ENCODE assay signal across 7 cellular contexts in the genomic region with DNA sequence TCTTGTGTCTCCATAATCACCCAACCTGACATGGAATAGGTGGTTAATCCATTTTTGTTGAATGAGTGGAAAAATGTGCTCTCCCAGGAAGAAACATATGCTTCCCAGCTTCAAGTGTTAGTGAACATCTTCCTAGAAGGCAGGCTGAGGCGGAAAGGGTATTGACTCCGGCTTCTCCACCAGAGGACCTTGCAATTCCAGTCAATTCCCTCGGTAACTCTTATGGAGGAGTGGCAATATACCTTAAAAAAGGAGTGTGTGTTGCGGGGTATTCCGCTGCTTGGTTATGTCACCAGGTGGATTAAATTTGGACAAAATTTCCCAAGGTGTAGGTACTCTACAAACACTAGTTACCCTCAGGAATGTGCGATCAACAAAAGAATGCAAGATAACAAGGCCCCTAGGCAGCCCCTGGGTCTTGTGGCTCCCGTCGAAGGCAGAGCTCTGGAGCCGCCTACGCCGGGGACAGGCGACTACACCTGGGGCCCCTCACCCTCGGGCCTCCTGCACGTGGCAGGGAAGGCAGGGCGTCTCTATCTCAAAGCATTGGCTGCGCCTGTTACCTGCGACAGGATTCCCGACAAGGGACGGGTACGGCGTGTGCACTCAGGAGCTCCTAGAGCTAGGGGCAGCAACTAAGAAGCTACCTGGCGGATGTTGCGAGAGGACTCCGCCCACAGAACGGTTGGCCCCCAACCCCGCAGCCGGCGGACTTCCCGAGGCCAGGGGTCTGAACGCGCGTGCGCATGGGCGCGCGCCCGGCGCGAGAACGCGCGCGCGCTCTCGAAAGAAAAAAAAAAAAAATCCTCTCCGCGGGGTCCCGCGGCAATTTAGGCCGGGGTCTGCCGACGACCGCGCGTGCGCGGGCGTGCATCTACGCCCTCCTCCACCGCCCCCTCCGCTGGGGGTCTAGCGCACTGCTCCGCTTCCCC. TPM values are rescaled to one million over a fixed set of nuclear protein-coding genes. Genes with fewer than 3 reads are reported as not detected.
DNase-seq lines count a peak whose midpoint lies in the region; ATAC-seq and TF ChIP-seq lines count a peak whose summit lies in the region.

A gene (minus strand): TSS at position 659 of the 932 bp plus-strand sequence. CDS start 8,355 bp downstream, outside the sequence.

- intact Hi-C loops in PC-3 (cut with micrococcal nuclease), result loop anchor here (2.0 kb wide), 2 partner anchors 27 to 93 kb away; no protein-coding TSS in a partner anchor
- intact Hi-C loops in head of caudate nucleus (cut with DNase I), result loop anchor here (5.0 to 10.0 kb wide), 2 partner anchors 189 to 326 kb away; no protein-coding TSS in a partner anchor

- TSS peak; percentile 73 for BruUV-seq in PC-3 (replicated peaks; lab: Mats Ljungman, UMichigan)

- ATAC-seq in GM18867 (IDR thresholded peaks at IDR 0.05; ENCODE audit: unreplicated experiment), result peak; percentile 19
- ATAC-seq in HG03439 (IDR thresholded peaks at IDR 0.05; ENCODE audit: unreplicated experiment), result peak; percentile 15
- ATAC-seq in PC-3, result peak; percentile 21; the same call in 1 of the 2 replicates

- peak within 1 kb of the TSS; percentile 99 for H2AFZ ChIP-seq in PC-3 (ENCODE audit: low read length)

- no peaks in the 10 kb centered on the region for H3F3A ChIP-seq in PC-3 (ENCODE audit: low read length, unreplicated experiment)

- H3K9me2 ChIP-seq in PC-3 (replicated peaks; ENCODE audit: low read length), result no peaks in the 10 kb centered on the region

- CTCF ChIA-PET in PC-3 (lab: Charles Lee), result interaction anchor here (0.6 kb wide), 1 partner anchor 55 kb away, joined by 8 read pairs; no protein-coding TSS in a partner anchor

- H3K4me2 ChIP-seq in PC-3 (ENCODE audit: low read length), result peak within 1 kb of the TSS; percentile 88

- H3K36me3 ChIP-seq in PC-3 (ENCODE audit: low read depth, low read length), result no peaks in the 10 kb centered on the region

- H3K36me3 Mint-ChIP-seq in progenitor cell of endocrine pancreas (ENCODE audit: insufficient read depth), result peaks cover 2% of the 10 kb centered on the region

- peak within 1 kb of the TSS; percentile 87 for H3K9ac ChIP-seq in PC-3 (ENCODE audit: low read length)

- POLR2A ChIA-PET in PC-3 (lab: Charles Lee; ENCODE audit: unreplicated experiment), result interaction anchor here (0.5 to 1.2 kb wide), 3 partner anchors 26 to 337 kb away, joined by 5 to 11 read pairs (median 5); no protein-coding TSS in a partner anchor

- H3K27me3 ChIP-seq in PC-3 (ENCODE audit: low read length), result no peaks in the 10 kb centered on the region

- peaks cover 43% of the 10 kb centered on the region for H3K4me1 Mint-ChIP-seq in progenitor cell of endocrine pancreas (ENCODE audit: low read depth)

- H3K27ac ChIP-seq in PC-3 (ENCODE audit: low read length), result peak within 1 kb of the TSS; percentile 67

- H3K4me3 ChIP-seq in PC-3 (ENCODE audit: low read length), result peak within 1 kb of the TSS; percentile 95

- TF ChIP-seq CTCF in PC-3 (conservative IDR thresholded peaks at IDR 0.05; ENCODE audit: low read depth, low read length) (no peak), progenitor cell of endocrine pancreas (IDR thresholded peaks at IDR 0.05; ENCODE audit: unreplicated experiment) (no peak)

- H4K20me1 ChIP-seq in PC-3 (ENCODE audit: low read length), result no peaks in the 10 kb centered on the region

- no peaks in the 10 kb centered on the region for H3K9me3 ChIP-seq in PC-3 (ENCODE audit: low read length)

- no peaks in the 10 kb centered on the region for H3K27me3 Mint-ChIP-seq in progenitor cell of endocrine pancreas

- H3K4me3 Mint-ChIP-seq in progenitor cell of endocrine pancreas (ENCODE audit: low read depth), result peak within 1 kb of the TSS; percentile 89

- H3K4me1 ChIP-seq in PC-3 (ENCODE audit: insufficient read depth, low read length), result peaks cover 21% of the 10 kb centered on the region

- no peaks in the 10 kb centered on the region for H3K9me3 Mint-ChIP-seq in progenitor cell of endocrine pancreas (ENCODE audit: low read depth)

- peak; percentile 49 for DNase-seq in PC-3
- peak; percentile 76 for DNase-seq in activated effector memory CD4-positive, alpha-beta T cell treated with anti-CD3 and anti-CD28 coated beads, Interleukin-2, amount 50 U/mL, for 16 hours
- peak in 39 of 42 donors; percentile 2 to 61 (median 30) for DNase-seq in head of caudate nucleus
- peak; percentile 71 for DNase-seq in progenitor cell of endocrine pancreas (ENCODE audit: low spot score, unreplicated experiment)
- DNase-seq in SKM-1 treated with dmso at 0.1 percent for 144 hours (lab: John Stamatoyannopoulos, UW; ENCODE audit: unreplicated experiment), result no peak

- H3K79me2 ChIP-seq in PC-3 (ENCODE audit: low read length), result peaks cover 42% of the 10 kb centered on the region

- H3K27ac Mint-ChIP-seq in progenitor cell of endocrine pancreas, result peak within 1 kb of the TSS; percentile 99

RNA-seq across cellular contexts. Expression of the gene that starts here (rescaled TPM):
- total RNA-seq in PC-3 (2014; rRNA removed) (not detected in 2 replicates), progenitor cell of endocrine pancreas (0.02 TPM in 1 of 2 replicates, not detected in the other)

Comparison
In these comparisons a context has a peak if more than half of its experiments do, and no peak if none do; other contexts are left out.
1. Peak in DNase-seq, ATAC-seq, H3K4me3 ChIP-seq, H3K27ac ChIP-seq, H3K9ac ChIP-seq and H3K4me2 ChIP-seq in PC-3; RNA of the gene not detected or under 1 TPM.
2. Peak in DNase-seq in progenitor cell of endocrine pancreas; RNA of the gene not detected or under 1 TPM.